1 cellular context compared by ENCODE assay signal in the genomic region with DNA sequence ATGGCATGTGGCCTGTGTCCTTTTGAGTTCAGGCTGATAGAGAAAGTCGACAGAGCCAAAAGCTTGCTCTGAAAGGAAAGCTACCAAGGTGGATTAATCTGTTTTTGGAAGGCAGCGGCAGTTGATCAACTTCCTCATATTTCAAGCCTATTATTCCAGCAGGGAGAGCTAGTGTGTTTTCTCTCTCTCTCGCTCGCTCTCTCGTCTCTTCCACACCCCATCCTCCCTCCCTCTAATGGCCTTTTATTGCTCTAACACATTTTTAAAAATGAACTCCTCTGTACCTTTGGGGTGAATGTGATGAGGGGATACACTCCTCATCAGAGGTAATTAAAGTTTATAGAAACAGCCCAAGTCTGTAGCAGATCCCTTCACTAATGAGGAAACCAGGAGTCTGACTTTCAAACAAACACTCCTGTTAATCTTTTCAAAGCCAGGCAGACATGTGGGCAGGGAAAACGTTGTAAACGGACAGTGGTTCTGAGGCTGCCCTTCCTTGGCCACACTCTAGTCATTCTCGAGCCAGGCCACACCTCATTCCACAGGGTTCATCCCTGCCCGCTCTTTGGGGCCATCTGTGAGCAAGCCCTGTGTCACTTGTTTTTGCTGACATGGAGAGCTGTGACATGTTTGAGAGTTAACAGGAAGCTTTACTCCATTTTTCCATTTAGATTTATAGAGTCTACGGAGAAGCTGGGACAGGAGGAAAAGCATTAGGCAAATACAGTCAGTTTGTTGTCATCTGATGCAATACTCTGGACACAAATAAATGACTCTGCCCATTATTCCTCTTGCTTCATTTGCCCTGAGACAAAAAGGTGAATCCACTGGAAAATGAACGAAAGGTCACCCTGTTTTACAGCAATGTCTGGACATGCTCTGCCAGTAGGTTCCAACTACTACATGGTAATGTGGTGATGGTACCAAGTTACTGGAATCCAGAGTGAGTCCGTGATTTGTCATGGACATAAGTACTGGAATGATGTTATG.
TF ChIP-seq lines count a peak whose summit lies in the region.

No MANE protein-coding gene starts in this region.

TF ChIP-seq in HepG2, 621 proteins besides CTCF, POLR2A, EP300 and RAD21 (continued from another document):
- TF ChIP-seq, protein P1, sequence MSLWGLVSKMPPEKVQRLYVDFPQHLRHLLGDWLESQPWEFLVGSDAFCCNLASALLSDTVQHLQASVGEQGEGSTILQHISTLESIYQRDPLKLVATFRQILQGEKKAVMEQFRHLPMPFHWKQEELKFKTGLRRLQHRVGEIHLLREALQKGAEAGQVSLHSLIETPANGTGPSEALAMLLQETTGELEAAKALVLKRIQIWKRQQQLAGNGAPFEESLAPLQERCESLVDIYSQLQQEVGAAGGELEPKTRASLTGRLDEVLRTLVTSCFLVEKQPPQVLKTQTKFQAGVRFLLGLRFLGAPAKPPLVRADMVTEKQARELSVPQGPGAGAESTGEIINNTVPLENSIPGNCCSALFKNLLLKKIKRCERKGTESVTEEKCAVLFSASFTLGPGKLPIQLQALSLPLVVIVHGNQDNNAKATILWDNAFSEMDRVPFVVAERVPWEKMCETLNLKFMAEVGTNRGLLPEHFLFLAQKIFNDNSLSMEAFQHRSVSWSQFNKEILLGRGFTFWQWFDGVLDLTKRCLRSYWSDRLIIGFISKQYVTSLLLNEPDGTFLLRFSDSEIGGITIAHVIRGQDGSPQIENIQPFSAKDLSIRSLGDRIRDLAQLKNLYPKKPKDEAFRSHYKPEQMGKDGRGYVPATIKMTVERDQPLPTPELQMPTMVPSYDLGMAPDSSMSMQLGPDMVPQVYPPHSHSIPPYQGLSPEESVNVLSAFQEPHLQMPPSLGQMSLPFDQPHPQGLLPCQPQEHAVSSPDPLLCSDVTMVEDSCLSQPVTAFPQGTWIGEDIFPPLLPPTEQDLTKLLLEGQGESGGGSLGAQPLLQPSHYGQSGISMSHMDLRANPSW (CRISPR knock-in tag; IDR thresholded peaks at IDR 0.05; ENCODE audit: borderline replicate concordance), result no peak
- TF ChIP-seq ATF7 (IDR thresholded peaks at IDR 0.05) (no peak), ATF7 (CRISPR knock-in tag; IDR thresholded peaks at IDR 0.05) (no peak), ZNF629 (CRISPR knock-in tag; conservative IDR thresholded peaks at IDR 0.05) (no peak), XRCC5 (optimal IDR thresholded peaks at IDR 0.05; ENCODE audit: low read length) (no peak), ZC3H13 (CRISPR knock-in tag; IDR thresholded peaks at IDR 0.05) (no peak), POLR2AphosphoS2 (IDR thresholded peaks at IDR 0.05; ENCODE audit: low read depth, low read length) (no peak), ZNF296 (CRISPR knock-in tag; conservative IDR thresholded peaks at IDR 0.05) (no peak), MAFF (IDR thresholded peaks at IDR 0.05; ENCODE audit: low read depth, low read length) (peak; percentile 69), DMAP1 (CRISPR knock-in tag; IDR thresholded peaks at IDR 0.05) (no peak), HNF4A (CRISPR knock-in tag; IDR thresholded peaks at IDR 0.05) (peak; percentile 41), GATAD2A (CRISPR knock-in tag; IDR thresholded peaks at IDR 0.05) (peak; percentile 68), TEAD3 (CRISPR knock-in tag; optimal IDR thresholded peaks at IDR 0.05; ENCODE audit: borderline replicate concordance) (peak; percentile 50), ZNF878 (CRISPR knock-in tag; IDR thresholded peaks at IDR 0.05) (no peak), PAWR (CRISPR knock-in tag; IDR thresholded peaks at IDR 0.05; ENCODE audit: borderline replicate concordance) (no peak), KLF16 (CRISPR knock-in tag; IDR thresholded peaks at IDR 0.05) (no peak), ISX (CRISPR knock-in tag; conservative IDR thresholded peaks at IDR 0.05) (no peak), ZFP37 (CRISPR knock-in tag; IDR thresholded peaks at IDR 0.05; ENCODE audit: borderline replicate concordance) (no peak), GABPB1 (CRISPR knock-in tag; IDR thresholded peaks at IDR 0.05) (0 out of 2 replicates have a peak, but pooled peaks have one; percentile 16), MAFK (conservative IDR thresholded peaks at IDR 0.05 in 1 of 2, IDR thresholded peaks at IDR 0.05 in 1 of 2; ENCODE audit: low read length in 2 of 2) (peak; percentile 38 to 53; a peak in 3 of 4 replicates), HIVEP1 (CRISPR knock-in tag; IDR thresholded peaks at IDR 0.05) (no peak), ZNF34 (CRISPR knock-in tag; IDR thresholded peaks at IDR 0.05; ENCODE audit: borderline replicate concordance) (no peak), ZNF747 (CRISPR knock-in tag; IDR thresholded peaks at IDR 0.05; ENCODE audit: borderline replicate concordance) (0 out of 2 replicates have a peak, but pooled peaks have one; percentile 41), MEIS1 (CRISPR knock-in tag; IDR thresholded peaks at IDR 0.05; ENCODE audit: borderline replicate concordance) (no peak)
- TF ChIP-seq, protein P2, sequence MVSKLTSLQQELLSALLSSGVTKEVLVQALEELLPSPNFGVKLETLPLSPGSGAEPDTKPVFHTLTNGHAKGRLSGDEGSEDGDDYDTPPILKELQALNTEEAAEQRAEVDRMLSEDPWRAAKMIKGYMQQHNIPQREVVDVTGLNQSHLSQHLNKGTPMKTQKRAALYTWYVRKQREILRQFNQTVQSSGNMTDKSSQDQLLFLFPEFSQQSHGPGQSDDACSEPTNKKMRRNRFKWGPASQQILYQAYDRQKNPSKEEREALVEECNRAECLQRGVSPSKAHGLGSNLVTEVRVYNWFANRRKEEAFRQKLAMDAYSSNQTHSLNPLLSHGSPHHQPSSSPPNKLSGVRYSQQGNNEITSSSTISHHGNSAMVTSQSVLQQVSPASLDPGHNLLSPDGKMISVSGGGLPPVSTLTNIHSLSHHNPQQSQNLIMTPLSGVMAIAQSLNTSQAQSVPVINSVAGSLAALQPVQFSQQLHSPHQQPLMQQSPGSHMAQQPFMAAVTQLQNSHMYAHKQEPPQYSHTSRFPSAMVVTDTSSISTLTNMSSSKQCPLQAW (CRISPR knock-in tag; IDR thresholded peaks at IDR 0.05), result no peak
- TF ChIP-seq, protein P3, sequence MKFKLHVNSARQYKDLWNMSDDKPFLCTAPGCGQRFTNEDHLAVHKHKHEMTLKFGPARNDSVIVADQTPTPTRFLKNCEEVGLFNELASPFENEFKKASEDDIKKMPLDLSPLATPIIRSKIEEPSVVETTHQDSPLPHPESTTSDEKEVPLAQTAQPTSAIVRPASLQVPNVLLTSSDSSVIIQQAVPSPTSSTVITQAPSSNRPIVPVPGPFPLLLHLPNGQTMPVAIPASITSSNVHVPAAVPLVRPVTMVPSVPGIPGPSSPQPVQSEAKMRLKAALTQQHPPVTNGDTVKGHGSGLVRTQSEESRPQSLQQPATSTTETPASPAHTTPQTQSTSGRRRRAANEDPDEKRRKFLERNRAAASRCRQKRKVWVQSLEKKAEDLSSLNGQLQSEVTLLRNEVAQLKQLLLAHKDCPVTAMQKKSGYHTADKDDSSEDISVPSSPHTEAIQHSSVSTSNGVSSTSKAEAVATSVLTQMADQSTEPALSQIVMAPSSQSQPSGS (CRISPR knock-in tag; IDR thresholded peaks at IDR 0.05), result 0 out of 2 replicates have a peak, but pooled peaks have one; percentile 19
- TF ChIP-seq, protein P4, sequence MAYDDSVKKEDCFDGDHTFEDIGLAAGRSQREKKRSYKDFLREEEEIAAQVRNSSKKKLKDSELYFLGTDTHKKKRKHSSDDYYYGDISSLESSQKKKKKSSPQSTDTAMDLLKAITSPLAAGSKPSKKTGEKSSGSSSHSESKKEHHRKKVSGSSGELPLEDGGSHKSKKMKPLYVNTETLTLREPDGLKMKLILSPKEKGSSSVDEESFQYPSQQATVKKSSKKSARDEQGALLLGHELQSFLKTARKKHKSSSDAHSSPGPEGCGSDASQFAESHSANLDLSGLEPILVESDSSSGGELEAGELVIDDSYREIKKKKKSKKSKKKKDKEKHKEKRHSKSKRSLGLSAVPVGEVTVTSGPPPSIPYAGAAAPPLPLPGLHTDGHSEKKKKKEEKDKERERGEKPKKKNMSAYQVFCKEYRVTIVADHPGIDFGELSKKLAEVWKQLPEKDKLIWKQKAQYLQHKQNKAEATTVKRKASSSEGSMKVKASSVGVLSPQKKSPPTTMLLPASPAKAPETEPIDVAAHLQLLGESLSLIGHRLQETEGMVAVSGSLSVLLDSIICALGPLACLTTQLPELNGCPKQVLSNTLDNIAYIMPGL (CRISPR knock-in tag; IDR thresholded peaks at IDR 0.05; ENCODE audit: borderline replicate concordance in 1 of 2, low read depth in 1 of 2), result 0 out of 4 replicates have a peak, but pooled peaks of 1 of the 2 experiments have one; percentile 39
- TF ChIP-seq, protein P5, sequence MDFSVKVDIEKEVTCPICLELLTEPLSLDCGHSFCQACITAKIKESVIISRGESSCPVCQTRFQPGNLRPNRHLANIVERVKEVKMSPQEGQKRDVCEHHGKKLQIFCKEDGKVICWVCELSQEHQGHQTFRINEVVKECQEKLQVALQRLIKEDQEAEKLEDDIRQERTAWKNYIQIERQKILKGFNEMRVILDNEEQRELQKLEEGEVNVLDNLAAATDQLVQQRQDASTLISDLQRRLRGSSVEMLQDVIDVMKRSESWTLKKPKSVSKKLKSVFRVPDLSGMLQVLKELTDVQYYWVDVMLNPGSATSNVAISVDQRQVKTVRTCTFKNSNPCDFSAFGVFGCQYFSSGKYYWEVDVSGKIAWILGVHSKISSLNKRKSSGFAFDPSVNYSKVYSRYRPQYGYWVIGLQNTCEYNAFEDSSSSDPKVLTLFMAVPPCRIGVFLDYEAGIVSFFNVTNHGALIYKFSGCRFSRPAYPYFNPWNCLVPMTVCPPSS (IDR thresholded peaks at IDR 0.05), result no peak
- TF ChIP-seq, protein P6, sequence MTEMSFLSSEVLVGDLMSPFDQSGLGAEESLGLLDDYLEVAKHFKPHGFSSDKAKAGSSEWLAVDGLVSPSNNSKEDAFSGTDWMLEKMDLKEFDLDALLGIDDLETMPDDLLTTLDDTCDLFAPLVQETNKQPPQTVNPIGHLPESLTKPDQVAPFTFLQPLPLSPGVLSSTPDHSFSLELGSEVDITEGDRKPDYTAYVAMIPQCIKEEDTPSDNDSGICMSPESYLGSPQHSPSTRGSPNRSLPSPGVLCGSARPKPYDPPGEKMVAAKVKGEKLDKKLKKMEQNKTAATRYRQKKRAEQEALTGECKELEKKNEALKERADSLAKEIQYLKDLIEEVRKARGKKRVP (CRISPR knock-in tag; IDR thresholded peaks at IDR 0.05), result peak in 1 of 2 experiments; percentile 97; a peak in 2 of 4 replicates
- TF ChIP-seq, protein P7, sequence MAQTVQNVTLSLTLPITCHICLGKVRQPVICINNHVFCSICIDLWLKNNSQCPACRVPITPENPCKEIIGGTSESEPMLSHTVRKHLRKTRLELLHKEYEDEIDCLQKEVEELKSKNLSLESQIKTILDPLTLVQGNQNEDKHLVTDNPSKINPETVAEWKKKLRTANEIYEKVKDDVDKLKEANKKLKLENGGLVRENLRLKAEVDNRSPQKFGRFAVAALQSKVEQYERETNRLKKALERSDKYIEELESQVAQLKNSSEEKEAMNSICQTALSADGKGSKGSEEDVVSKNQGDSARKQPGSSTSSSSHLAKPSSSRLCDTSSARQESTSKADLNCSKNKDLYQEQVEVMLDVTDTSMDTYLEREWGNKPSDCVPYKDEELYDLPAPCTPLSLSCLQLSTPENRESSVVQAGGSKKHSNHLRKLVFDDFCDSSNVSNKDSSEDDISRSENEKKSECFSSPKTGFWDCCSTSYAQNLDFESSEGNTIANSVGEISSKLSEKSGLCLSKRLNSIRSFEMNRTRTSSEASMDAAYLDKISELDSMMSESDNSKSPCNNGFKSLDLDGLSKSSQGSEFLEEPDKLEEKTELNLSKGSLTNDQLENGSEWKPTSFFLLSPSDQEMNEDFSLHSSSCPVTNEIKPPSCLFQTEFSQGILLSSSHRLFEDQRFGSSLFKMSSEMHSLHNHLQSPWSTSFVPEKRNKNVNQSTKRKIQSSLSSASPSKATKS (CRISPR knock-in tag; IDR thresholded peaks at IDR 0.05), result no peak
- TF ChIP-seq, protein P8, sequence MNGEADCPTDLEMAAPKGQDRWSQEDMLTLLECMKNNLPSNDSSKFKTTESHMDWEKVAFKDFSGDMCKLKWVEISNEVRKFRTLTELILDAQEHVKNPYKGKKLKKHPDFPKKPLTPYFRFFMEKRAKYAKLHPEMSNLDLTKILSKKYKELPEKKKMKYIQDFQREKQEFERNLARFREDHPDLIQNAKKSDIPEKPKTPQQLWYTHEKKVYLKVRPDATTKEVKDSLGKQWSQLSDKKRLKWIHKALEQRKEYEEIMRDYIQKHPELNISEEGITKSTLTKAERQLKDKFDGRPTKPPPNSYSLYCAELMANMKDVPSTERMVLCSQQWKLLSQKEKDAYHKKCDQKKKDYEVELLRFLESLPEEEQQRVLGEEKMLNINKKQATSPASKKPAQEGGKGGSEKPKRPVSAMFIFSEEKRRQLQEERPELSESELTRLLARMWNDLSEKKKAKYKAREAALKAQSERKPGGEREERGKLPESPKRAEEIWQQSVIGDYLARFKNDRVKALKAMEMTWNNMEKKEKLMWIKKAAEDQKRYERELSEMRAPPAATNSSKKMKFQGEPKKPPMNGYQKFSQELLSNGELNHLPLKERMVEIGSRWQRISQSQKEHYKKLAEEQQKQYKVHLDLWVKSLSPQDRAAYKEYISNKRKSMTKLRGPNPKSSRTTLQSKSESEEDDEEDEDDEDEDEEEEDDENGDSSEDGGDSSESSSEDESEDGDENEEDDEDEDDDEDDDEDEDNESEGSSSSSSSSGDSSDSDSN (CRISPR knock-in tag; IDR thresholded peaks at IDR 0.05), result peak; percentile 33; the same call in 1 of the 2 replicates
- TF ChIP-seq, protein P9, sequence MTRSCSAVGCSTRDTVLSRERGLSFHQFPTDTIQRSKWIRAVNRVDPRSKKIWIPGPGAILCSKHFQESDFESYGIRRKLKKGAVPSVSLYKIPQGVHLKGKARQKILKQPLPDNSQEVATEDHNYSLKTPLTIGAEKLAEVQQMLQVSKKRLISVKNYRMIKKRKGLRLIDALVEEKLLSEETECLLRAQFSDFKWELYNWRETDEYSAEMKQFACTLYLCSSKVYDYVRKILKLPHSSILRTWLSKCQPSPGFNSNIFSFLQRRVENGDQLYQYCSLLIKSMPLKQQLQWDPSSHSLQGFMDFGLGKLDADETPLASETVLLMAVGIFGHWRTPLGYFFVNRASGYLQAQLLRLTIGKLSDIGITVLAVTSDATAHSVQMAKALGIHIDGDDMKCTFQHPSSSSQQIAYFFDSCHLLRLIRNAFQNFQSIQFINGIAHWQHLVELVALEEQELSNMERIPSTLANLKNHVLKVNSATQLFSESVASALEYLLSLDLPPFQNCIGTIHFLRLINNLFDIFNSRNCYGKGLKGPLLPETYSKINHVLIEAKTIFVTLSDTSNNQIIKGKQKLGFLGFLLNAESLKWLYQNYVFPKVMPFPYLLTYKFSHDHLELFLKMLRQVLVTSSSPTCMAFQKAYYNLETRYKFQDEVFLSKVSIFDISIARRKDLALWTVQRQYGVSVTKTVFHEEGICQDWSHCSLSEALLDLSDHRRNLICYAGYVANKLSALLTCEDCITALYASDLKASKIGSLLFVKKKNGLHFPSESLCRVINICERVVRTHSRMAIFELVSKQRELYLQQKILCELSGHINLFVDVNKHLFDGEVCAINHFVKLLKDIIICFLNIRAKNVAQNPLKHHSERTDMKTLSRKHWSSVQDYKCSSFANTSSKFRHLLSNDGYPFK (CRISPR knock-in tag; IDR thresholded peaks at IDR 0.05; ENCODE audit: borderline replicate concordance), result no peak
